ENCODE assay signal across 1 cellular context in the genomic region with DNA sequence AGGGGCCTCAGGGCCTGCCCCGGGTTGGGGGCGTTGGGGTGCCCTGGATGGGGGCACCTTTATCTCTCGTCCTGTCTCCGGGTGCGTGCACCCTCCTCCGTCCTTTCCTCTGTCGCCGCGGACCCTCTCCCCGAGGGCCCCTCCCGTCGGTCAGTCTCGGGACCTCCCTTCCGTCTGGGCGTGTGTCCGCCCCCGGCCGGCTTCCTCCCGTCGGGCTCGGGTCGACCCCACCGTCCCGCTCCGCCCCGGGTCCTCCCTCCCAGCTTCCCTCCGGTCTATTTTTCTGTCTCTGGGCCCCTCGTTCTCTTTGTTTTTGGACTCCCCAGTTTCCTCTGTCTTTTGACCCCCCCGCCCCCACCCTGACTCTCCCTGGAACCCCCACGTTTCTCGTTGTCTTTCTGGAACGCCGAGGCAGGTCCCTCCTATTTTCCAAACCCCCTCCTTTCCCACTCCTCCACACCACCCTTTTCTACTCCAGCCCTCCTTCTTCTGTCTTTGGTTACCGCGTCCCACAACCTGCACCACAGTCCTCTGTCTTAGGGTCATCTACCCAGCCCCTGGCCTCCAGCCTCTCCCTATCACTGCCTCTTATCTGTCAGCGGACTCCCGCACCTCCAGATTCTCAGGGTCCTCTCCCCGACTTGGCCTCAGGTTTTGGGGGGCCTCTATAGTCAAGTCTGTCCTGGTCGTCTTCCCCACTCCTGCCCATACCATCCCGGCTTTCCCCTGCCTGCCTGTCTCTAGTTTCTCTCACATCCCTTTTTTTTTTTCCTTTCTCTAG.
TF ChIP-seq lines count a peak whose summit lies in the region.

No MANE protein-coding gene starts in this region.

TF ChIP-seq in K562, 482 proteins besides CTCF, POLR2A, EP300 and RAD21 (continued from another document):
- TF ChIP-seq HBP1 (CRISPR knock-in tag; IDR thresholded peaks at IDR 0.05) (no peak), RBBP5 (IDR thresholded peaks at IDR 0.05; ENCODE audit: borderline replicate concordance, insufficient read depth, low read length, poor library complexity, severe bottlenecking) (peak; percentile 14), SETDB1 (IDR thresholded peaks at IDR 0.05; ENCODE audit: low read length) (no peak), CBX8 (IDR thresholded peaks at IDR 0.05; ENCODE audit: borderline replicate concordance, extremely low read depth, low read depth, low read length, poor library complexity, severe bottlenecking) (no peak), CGGBP1 (CRISPR knock-in tag; IDR thresholded peaks at IDR 0.05) (no peak), SIRT6 (IDR thresholded peaks at IDR 0.05; ENCODE audit: low read depth, low read length) (no peak), ZNF263 (CRISPR knock-in tag; IDR thresholded peaks at IDR 0.05; ENCODE audit: borderline replicate concordance) (peak; percentile 45; the same call in 1 of the 2 replicates), HOXB6 (CRISPR knock-in tag; IDR thresholded peaks at IDR 0.05; ENCODE audit: borderline replicate concordance) (no peak), TBL1XR1 (IDR thresholded peaks at IDR 0.05; ENCODE audit: low read length in 2 of 2) (no peak), HES1 (IDR thresholded peaks at IDR 0.05; ENCODE audit: low read depth) (no peak), TFAP4 (CRISPR knock-in tag; IDR thresholded peaks at IDR 0.05; ENCODE audit: borderline replicate concordance) (peak; percentile 40; the same call in 1 of the 2 replicates), ZBTB11 (CRISPR knock-in tag; IDR thresholded peaks at IDR 0.05) (peak in 1 of 3 experiments; percentile 61; a peak in 2 of 6 replicates), NFE2L1 (tag; IDR thresholded peaks at IDR 0.05; ENCODE audit: borderline replicate concordance, low read depth) (no peak), MITF (IDR thresholded peaks at IDR 0.05) (no peak), SAP30 (IDR thresholded peaks at IDR 0.05; ENCODE audit: borderline replicate concordance, insufficient read depth, low read depth, low read length, poor library complexity, severe bottlenecking) (no peak), ZNF253 (CRISPR knock-in tag; conservative IDR thresholded peaks at IDR 0.05) (no peak), ERF (CRISPR knock-in tag; IDR thresholded peaks at IDR 0.05) (no peak), GATA2 (CRISPR knock-in tag; IDR thresholded peaks at IDR 0.05) (peak; percentile 35; the same call in 1 of the 2 replicates), ZNF197 (CRISPR knock-in tag; IDR thresholded peaks at IDR 0.05; ENCODE audit: low read depth) (no peak), MAFK (IDR thresholded peaks at IDR 0.05; ENCODE audit: low read length) (no peak)
- TF ChIP-seq, protein P1, sequence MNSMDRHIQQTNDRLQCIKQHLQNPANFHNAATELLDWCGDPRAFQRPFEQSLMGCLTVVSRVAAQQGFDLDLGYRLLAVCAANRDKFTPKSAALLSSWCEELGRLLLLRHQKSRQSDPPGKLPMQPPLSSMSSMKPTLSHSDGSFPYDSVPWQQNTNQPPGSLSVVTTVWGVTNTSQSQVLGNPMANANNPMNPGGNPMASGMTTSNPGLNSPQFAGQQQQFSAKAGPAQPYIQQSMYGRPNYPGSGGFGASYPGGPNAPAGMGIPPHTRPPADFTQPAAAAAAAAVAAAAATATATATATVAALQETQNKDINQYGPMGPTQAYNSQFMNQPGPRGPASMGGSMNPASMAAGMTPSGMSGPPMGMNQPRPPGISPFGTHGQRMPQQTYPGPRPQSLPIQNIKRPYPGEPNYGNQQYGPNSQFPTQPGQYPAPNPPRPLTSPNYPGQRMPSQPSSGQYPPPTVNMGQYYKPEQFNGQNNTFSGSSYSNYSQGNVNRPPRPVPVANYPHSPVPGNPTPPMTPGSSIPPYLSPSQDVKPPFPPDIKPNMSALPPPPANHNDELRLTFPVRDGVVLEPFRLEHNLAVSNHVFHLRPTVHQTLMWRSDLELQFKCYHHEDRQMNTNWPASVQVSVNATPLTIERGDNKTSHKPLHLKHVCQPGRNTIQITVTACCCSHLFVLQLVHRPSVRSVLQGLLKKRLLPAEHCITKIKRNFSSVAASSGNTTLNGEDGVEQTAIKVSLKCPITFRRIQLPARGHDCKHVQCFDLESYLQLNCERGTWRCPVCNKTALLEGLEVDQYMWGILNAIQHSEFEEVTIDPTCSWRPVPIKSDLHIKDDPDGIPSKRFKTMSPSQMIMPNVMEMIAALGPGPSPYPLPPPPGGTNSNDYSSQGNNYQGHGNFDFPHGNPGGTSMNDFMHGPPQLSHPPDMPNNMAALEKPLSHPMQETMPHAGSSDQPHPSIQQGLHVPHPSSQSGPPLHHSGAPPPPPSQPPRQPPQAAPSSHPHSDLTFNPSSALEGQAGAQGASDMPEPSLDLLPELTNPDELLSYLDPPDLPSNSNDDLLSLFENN (IDR thresholded peaks at IDR 0.05; ENCODE audit: low read depth in 2 of 2, low read length in 2 of 2), result no peak
- TF ChIP-seq, protein P2, sequence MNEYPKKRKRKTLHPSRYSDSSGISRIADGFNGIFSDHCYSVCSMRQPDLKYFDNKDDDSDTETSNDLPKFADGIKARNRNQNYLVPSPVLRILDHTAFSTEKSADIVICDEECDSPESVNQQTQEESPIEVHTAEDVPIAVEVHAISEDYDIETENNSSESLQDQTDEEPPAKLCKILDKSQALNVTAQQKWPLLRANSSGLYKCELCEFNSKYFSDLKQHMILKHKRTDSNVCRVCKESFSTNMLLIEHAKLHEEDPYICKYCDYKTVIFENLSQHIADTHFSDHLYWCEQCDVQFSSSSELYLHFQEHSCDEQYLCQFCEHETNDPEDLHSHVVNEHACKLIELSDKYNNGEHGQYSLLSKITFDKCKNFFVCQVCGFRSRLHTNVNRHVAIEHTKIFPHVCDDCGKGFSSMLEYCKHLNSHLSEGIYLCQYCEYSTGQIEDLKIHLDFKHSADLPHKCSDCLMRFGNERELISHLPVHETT (CRISPR knock-in tag; conservative IDR thresholded peaks at IDR 0.05 in 1 of 2, IDR thresholded peaks at IDR 0.05 in 1 of 2), result peak in 1 of 2 experiments; percentile 71; a peak in 2 of 4 replicates
- TF ChIP-seq, protein P3, sequence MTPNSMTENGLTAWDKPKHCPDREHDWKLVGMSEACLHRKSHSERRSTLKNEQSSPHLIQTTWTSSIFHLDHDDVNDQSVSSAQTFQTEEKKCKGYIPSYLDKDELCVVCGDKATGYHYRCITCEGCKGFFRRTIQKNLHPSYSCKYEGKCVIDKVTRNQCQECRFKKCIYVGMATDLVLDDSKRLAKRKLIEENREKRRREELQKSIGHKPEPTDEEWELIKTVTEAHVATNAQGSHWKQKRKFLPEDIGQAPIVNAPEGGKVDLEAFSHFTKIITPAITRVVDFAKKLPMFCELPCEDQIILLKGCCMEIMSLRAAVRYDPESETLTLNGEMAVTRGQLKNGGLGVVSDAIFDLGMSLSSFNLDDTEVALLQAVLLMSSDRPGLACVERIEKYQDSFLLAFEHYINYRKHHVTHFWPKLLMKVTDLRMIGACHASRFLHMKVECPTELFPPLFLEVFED (CRISPR knock-in tag; conservative IDR thresholded peaks at IDR 0.05), result no peak
